Comparison of ENCODE assay signal across 10 cellular contexts in genomic region chr16:53768593-53768992, GRCh38.
A peak's percentile ranks its signal among the peaks of the same experiment; 100 is the strongest.
DNase-seq lines count a peak whose midpoint lies in the region; TF ChIP-seq lines count a peak whose summit lies in the region.
"Had no signal": no experiment of that assay in that cellular context is flagged by ENCODE, and none has a peak within 500 bp of the region (broad histone marks: within the 10 kb centered on the region; RNA-seq: fewer than 3 reads in every experiment).

No MANE protein-coding gene starts in this region.

- H3K27me3 Mint-ChIP-seq in nephron (ENCODE audit: low read depth) (no peaks in the 10 kb centered on the region), immature natural killer cell (ENCODE audit: low read depth in 3 of 3) (no peaks in the 10 kb centered on the region)

- H3K4me1 ChIP-seq in Karpas-422 (ENCODE audit: low read length) (peaks cover 62% of the 10 kb centered on the region), mammary epithelial cell (ENCODE audit: insufficient read depth, low read length) (peaks cover 41% of the 10 kb centered on the region)

- no peak for TF ChIP-seq CTCF in mammary epithelial cell (conservative IDR thresholded peaks at IDR 0.05 in 1 of 2, IDR thresholded peaks at IDR 0.05 in 1 of 2; ENCODE audit: extremely low read depth in 1 of 2, insufficient read depth in 1 of 2, low read depth in 1 of 2, low read length in 2 of 2)
- TF ChIP-seq CTCF in nephron (IDR thresholded peaks at IDR 0.05; ENCODE audit: unreplicated experiment in 3 of 3): no peak
- no peak for TF ChIP-seq CTCF in GM20000 (IDR thresholded peaks at IDR 0.05; ENCODE audit: extremely low read depth, missing control alignments)

- no peak overlapping the region for H3K4me2 ChIP-seq in Karpas-422 (ENCODE audit: low read depth, low read length, poor library complexity, severe bottlenecking)
- peak overlapping the region; percentile 60 for H3K4me2 ChIP-seq in mammary epithelial cell (ENCODE audit: insufficient read depth, low read depth, low read length)

- no peaks in the 10 kb centered on the region for H3K9me3 ChIP-seq in Karpas-422 (ENCODE audit: low read length)
- no peaks in the 10 kb centered on the region for H3K9me3 ChIP-seq in mammary epithelial cell (replicated peaks; ENCODE audit: insufficient read depth, low read length)
- H3K9me3 ChIP-seq: stomach had no signal

- H3K27ac ChIP-seq in Karpas-422 (ENCODE audit: low read length) (peak overlapping the region; percentile 41; the same call in 1 of the 2 replicates), mammary epithelial cell (ENCODE audit: insufficient read depth, low read depth, low read length) (peak overlapping the region; percentile 91)
- H3K27ac ChIP-seq: stomach had no signal

- dilution Hi-C loops in mammary epithelial cell (cut with HindIII; ENCODE audit: low sequenced_read_pairs): no loop called here

- CTCF ChIA-PET in mammary epithelial cell (lab: Charles Lee; ENCODE audit: low non-redundant PET): interaction anchor here (0.5 kb wide), 1 partner anchor 59 kb away, joined by 5 read pairs; no protein-coding TSS in a partner anchor

- H3K36me3 Mint-ChIP-seq in nephron (ENCODE audit: low read depth): no peaks in the 10 kb centered on the region
- H3K36me3 Mint-ChIP-seq in immature natural killer cell: no peaks in the 10 kb centered on the region

- no peaks in the 10 kb centered on the region for H4K20me1 ChIP-seq in Karpas-422 (ENCODE audit: insufficient read depth, low read depth, low read length)
- H4K20me1 ChIP-seq in mammary epithelial cell (ENCODE audit: insufficient read depth, low read length): no peaks in the 10 kb centered on the region

- H3K27ac Mint-ChIP-seq in nephron (peak overlapping the region; percentile 9 to 63 (median 29)), immature natural killer cell (no peak overlapping the region)

- BruUV-seq in mammary epithelial cell (replicated peaks; lab: Mats Ljungman, UMichigan): no TSS peak

- H3K4me3 ChIP-seq in Karpas-422 (ENCODE audit: low read length) (no peak overlapping the region), mammary epithelial cell (replicated peaks in 1 of 3; ENCODE audit: insufficient read depth in 1 of 3, low read depth in 2 of 3, low read length in 3 of 3) (no peak overlapping the region)
- H3K4me3 ChIP-seq: stomach had no signal

- H2AFZ ChIP-seq in Karpas-422 (ENCODE audit: low read length) (no peak overlapping the region), mammary epithelial cell (ENCODE audit: low read depth, low read length) (peak overlapping the region; percentile 45)

- H3K4me3 Mint-ChIP-seq in nephron (no peak overlapping the region), immature natural killer cell (no peak overlapping the region)

- DNase-seq in Daoy (ENCODE audit: low read depth) (peak; percentile 79), Karpas-422 (peak; percentile 39), mammary epithelial cell (peak; percentile 94), GM20000 (ENCODE audit: low spot score) (no peak), NCI-H2107 treated with DMSO at 0.1 percent for 48 hours (lab: John Stamatoyannopoulos, UW; ENCODE audit: unreplicated experiment) (no peak), NCI-H345 (lab: John Stamatoyannopoulos, UW) (no peak), immature natural killer cell (no peak)
- DNase-seq: NCI-H1105, stomach had no signal

- no peaks in the 10 kb centered on the region for H3K9me2 ChIP-seq in Karpas-422 (replicated peaks; ENCODE audit: insufficient read depth, low read length)

- in situ Hi-C loops in mammary epithelial cell (cut with MboI; ENCODE audit: low sequenced_read_pairs in 2 of 2): loop anchor here in 1 of 2 donors (10.0 kb wide), 1 partner anchor 1166 kb away; the partner anchor contains the start of gene IRX5

- WGBS in mammary epithelial cell (ENCODE audit: low coverage, missing lambda C conversion rate): 7% methylated on average over 1 of the region's 1 CpG

- no peak overlapping the region for H3K9ac ChIP-seq in Karpas-422 (ENCODE audit: low read length)
- H3K9ac ChIP-seq in mammary epithelial cell (ENCODE audit: insufficient read depth, low read length): peak overlapping the region; percentile 63

- intact Hi-C loops in mammary epithelial cell (cut with micrococcal nuclease): loop anchor here (1.0 to 5.0 kb wide), 2 partner anchors 25 to 66 kb away; partner anchors contain the start of genes FTO and RPGRIP1L

- H3K27me3 ChIP-seq in Karpas-422 (ENCODE audit: low read length) (no peaks in the 10 kb centered on the region), mammary epithelial cell (ENCODE audit: insufficient read depth, low read length) (no peaks in the 10 kb centered on the region)
- H3K27me3 ChIP-seq: stomach had no signal

- H3K79me2 ChIP-seq in Karpas-422 (ENCODE audit: low read length) (peaks cover 97% of the 10 kb centered on the region), mammary epithelial cell (ENCODE audit: insufficient read depth, low read length) (peaks cover 66% of the 10 kb centered on the region)

- H3K9me3 Mint-ChIP-seq in nephron (no peaks in the 10 kb centered on the region), immature natural killer cell (no peaks in the 10 kb centered on the region)

- no peaks in the 10 kb centered on the region for H3K36me3 ChIP-seq in Karpas-422 (ENCODE audit: insufficient read depth, low read length)
- no peaks in the 10 kb centered on the region for H3K36me3 ChIP-seq in mammary epithelial cell (ENCODE audit: insufficient read depth, low read length)
- H3K36me3 ChIP-seq: stomach had no signal

- H3K4me1 Mint-ChIP-seq in nephron (peaks cover 14% of the 10 kb centered on the region), immature natural killer cell (peaks cover 10 to 21% of the 10 kb centered on the region in 2 donors)

Comparison
In these comparisons a context has a peak if more than half of its experiments do, and no peak if none do; other contexts are left out.
1. DNase-seq: peak in Daoy (single experiment), Karpas-422 (single experiment) and mammary epithelial cell (single experiment); none in GM20000 (single experiment), NCI-H2107 treated with DMSO at 0.1 percent for 48 hours (single experiment), NCI-H345 (single experiment) and immature natural killer cell (0 of 3).
2. H3K27ac Mint-ChIP-seq: peak in nephron (3 of 3); none in immature natural killer cell (0 of 6).